17 cellular contexts compared by ENCODE assay signal in the genomic region with DNA sequence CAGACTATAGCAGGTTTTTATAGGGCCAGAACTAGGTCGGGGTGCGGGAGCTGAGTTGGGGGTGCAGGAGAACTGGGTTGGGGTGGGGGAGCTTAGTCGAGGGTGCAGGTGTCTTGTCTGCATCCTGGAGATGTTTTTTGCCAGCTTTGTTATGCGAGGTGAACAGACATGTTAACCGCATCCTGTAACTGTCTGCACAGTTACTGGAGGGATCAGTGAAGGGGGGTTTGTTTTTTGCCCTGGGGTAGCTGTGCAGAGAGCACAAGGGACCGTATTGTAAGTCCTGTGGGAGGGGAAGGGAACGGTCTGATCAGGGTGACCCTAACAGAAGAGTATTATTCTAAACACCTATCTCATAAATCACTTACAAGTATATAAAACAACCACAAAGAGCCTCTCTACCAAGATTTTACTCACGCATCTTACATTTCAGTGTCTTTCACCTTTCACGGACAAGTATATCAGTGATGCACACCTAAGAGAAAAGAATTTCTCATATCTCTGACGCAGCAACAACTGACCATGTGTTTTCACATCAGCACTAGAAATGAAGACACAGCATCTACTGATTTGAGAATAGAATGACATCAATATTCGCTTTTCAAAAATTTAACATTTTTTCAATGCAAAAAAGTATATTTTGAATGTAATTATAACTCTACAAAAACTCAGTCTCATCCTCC. TPM values are rescaled to one million over a fixed set of nuclear protein-coding genes. Genes with fewer than 3 reads are reported as not detected.
A peak's percentile ranks its signal among the peaks of the same experiment; 100 is the strongest.
DNase-seq lines count a peak whose midpoint lies in the region; ATAC-seq, FAIRE-seq and TF ChIP-seq lines count a peak whose summit lies in the region.
"Had no signal": no experiment of that assay in that cellular context is flagged by ENCODE, and none has a peak within 500 bp of the region (broad histone marks: within the 10 kb centered on the region; RNA-seq: fewer than 3 reads in every experiment).

No MANE protein-coding gene starts in this region.

- no peak overlapping the region for H3K4me2 ChIP-seq in HepG2 (ENCODE audit: low read depth, low read length)
- H3K4me2 ChIP-seq: GM23338 had no signal

- H3K9me3 ChIP-seq in HepG2 (ENCODE audit: low read length) (peaks cover 90% of the 10 kb centered on the region), right lobe of liver (peaks cover 0 to 58% (median 26%) of the 10 kb centered on the region in 4 donors)

- no peak for FAIRE-seq in HepG2 (lab: Jason Lieb, UNC)
- FAIRE-seq in GM19239 (lab: Jason Lieb, UNC): no peak
- FAIRE-seq: G401.6 had no signal

- CTCF ChIA-PET in HepG2 (lab: Yijun Ruan, JAX; ENCODE audit: low intra/inter-chr PET ratio, low total read pairs): no interaction called here

- BruUV-seq in HepG2 (replicated peaks; lab: Mats Ljungman, UMichigan): no TSS peak

- H3K4me1 ChIP-seq in HepG2 (ENCODE audit: insufficient read depth, low read length) (no peaks in the 10 kb centered on the region), right lobe of liver (no peaks in the 10 kb centered on the region)

- no peak overlapping the region for H3K4me3 ChIP-seq in HepG2 (replicated peaks in 1 of 3; ENCODE audit: insufficient read depth in 1 of 3, low read depth in 2 of 3, low read length in 3 of 3)
- no peak overlapping the region for H3K4me3 ChIP-seq in right lobe of liver

- ATAC-seq in HepG2: no peak
- no peak for ATAC-seq in right lobe of liver
- no peak for ATAC-seq in GM19324 (IDR thresholded peaks at IDR 0.05; ENCODE audit: low FRiP score, unreplicated experiment)
- ATAC-seq in stimulated activated naive B cell treated with anti-CD40 and anti-IgM and Interleukin-4, amounts not matched to agents 10 μg/mL and 1 μg/mL and 100 μg/mL, for 72 hours (replicated peaks): no peak

- TF ChIP-seq EP300 in HepG2 (IDR thresholded peaks at IDR 0.05; ENCODE audit: low read depth in 2 of 2, low read length in 2 of 2): no peak
- TF ChIP-seq EP300 in HepG2 (CRISPR knock-in tag; IDR thresholded peaks at IDR 0.05; ENCODE audit: borderline replicate concordance): no peak

- H3K27ac ChIP-seq in HepG2 (ENCODE audit: extremely low read length, insufficient read depth, low read length) (no peak overlapping the region), right lobe of liver (no peak overlapping the region)
- H3K27ac ChIP-seq: C4-2B had no signal

- POLR2A ChIA-PET in HepG2 (lab: Yijun Ruan, JAX): no interaction called here

- H4K20me1 ChIP-seq in HepG2 (ENCODE audit: insufficient read depth, low read length): no peaks in the 10 kb centered on the region

- intact Hi-C loops in HepG2 (cut with micrococcal nuclease; ENCODE audit: unreplicated experiment): no loop called here
- intact Hi-C loops in right lobe of liver (cut with DNase I): no loop called here

- TF ChIP-seq POLR2A in HepG2 (IDR thresholded peaks at IDR 0.05; ENCODE audit: insufficient read depth in 1 of 2, low read depth in 2 of 2, low read length in 2 of 2): no peak
- no peak for TF ChIP-seq POLR2A in right lobe of liver (IDR thresholded peaks at IDR 0.05)

- H3K9me3 Mint-ChIP-seq in endothelial cell (ENCODE audit: unreplicated experiment): peaks cover 47% of the 10 kb centered on the region
- H3K9me3 Mint-ChIP-seq in stimulated activated naive B cell treated with anti-CD40 and anti-IgM and Interleukin-4, amounts not matched to agents 10 μg/mL and 1 μg/mL and 100 μg/mL, for 72 hours: peaks cover 33 to 38% of the 10 kb centered on the region in 2 donors

- no peak overlapping the region for H3K27ac Mint-ChIP-seq in endothelial cell (ENCODE audit: unreplicated experiment)
- H3K27ac Mint-ChIP-seq in stimulated activated naive B cell treated with anti-CD40 and anti-IgM and Interleukin-4, amounts not matched to agents 10 μg/mL and 1 μg/mL and 100 μg/mL, for 72 hours: no peak overlapping the region
- H3K27ac Mint-ChIP-seq: CD4-positive, alpha-beta memory T cell; GM23338; H9 had no signal

- DNase-seq in HepG2 (ENCODE audit: low spot score) (no peak), right lobe of liver (no peak), endothelial cell (ENCODE audit: low spot score) (no peak), NCI-H2227 treated with DMSO at 0.1 percent for 48 hours (lab: John Stamatoyannopoulos, UW) (no peak), GM19239 (ENCODE audit: insufficient read length, low spot score) (no peak)
- DNase-seq in stimulated activated naive B cell treated with anti-CD40 and anti-IgM and Interleukin-4, amounts not matched to agents 10 μg/mL and 1 μg/mL and 100 μg/mL, for 72 hours: no peak
- DNase-seq: 8988T; ACHN; CD4-positive, alpha-beta memory T cell; DMS79; EL; H9 had no signal

- peaks cover 71% of the 10 kb centered on the region for H3K36me3 Mint-ChIP-seq in endothelial cell (ENCODE audit: low read depth, unreplicated experiment)
- H3K36me3 Mint-ChIP-seq in stimulated activated naive B cell treated with anti-CD40 and anti-IgM and Interleukin-4, amounts not matched to agents 10 μg/mL and 1 μg/mL and 100 μg/mL, for 72 hours: peaks cover 9 to 41% of the 10 kb centered on the region in 2 donors

- H3K4me3 Mint-ChIP-seq in endothelial cell (ENCODE audit: unreplicated experiment): peak overlapping the region; percentile 84
- no peak overlapping the region for H3K4me3 Mint-ChIP-seq in stimulated activated naive B cell treated with anti-CD40 and anti-IgM and Interleukin-4, amounts not matched to agents 10 μg/mL and 1 μg/mL and 100 μg/mL, for 72 hours
- H3K4me3 Mint-ChIP-seq: GM23338, H9 had no signal

- H3K27me3 Mint-ChIP-seq in endothelial cell (ENCODE audit: unreplicated experiment): peaks cover 10% of the 10 kb centered on the region
- no peaks in the 10 kb centered on the region for H3K27me3 Mint-ChIP-seq in stimulated activated naive B cell treated with anti-CD40 and anti-IgM and Interleukin-4, amounts not matched to agents 10 μg/mL and 1 μg/mL and 100 μg/mL, for 72 hours
- H3K27me3 Mint-ChIP-seq: CD4-positive, alpha-beta memory T cell had no signal

- no peak overlapping the region for H3K9ac ChIP-seq in HepG2 (ENCODE audit: insufficient read depth, low read depth, low read length)

- no peak overlapping the region for H2AFZ ChIP-seq in HepG2 (ENCODE audit: low read length)
- H2AFZ ChIP-seq: GM23338 had no signal

- no peak for TF ChIP-seq RAD21 in HepG2 (CRISPR knock-in tag; IDR thresholded peaks at IDR 0.05)

- in situ Hi-C loops in HepG2 (cut with HindIII; ENCODE audit: extremely low pct_ligation_motif_present, low pct_unique_long_range_greater_than_20kb): no loop called here

- H3K36me3 ChIP-seq in HepG2 (replicated peaks in 1 of 2; ENCODE audit: control insufficient read depth in 1 of 2, insufficient read depth in 2 of 2, low read length in 2 of 2) (peaks cover 24 to 41% of the 10 kb centered on the region in 2 experiments), right lobe of liver (peaks cover 3 to 39% (median 23%) of the 10 kb centered on the region in 4 donors)

- TF ChIP-seq CTCF in HepG2 (CRISPR knock-in tag; IDR thresholded peaks at IDR 0.05) (no peak), right lobe of liver (IDR thresholded peaks at IDR 0.05) (no peak), endothelial cell (IDR thresholded peaks at IDR 0.05; ENCODE audit: unreplicated experiment) (no peak)

- WGBS in HepG2 (ENCODE audit: low lambda C conversion rate): 89% methylated on average over 11 of the region's 11 CpGs
- 83% methylated on average over 8 of the region's 11 CpGs for WGBS in right lobe of liver (ENCODE audit: insufficient coverage, low coverage, low lambda C conversion rate, missing lambda C conversion rate)

- no peaks in the 10 kb centered on the region for H3K79me2 ChIP-seq in HepG2 (ENCODE audit: insufficient read depth, low read length)

- H3K27me3 ChIP-seq in HepG2 (ENCODE audit: control insufficient read depth in 1 of 2, insufficient read depth in 2 of 2, low read length in 2 of 2): no peaks in the 10 kb centered on the region
- no peaks in the 10 kb centered on the region for H3K27me3 ChIP-seq in right lobe of liver

- H3K4me1 Mint-ChIP-seq in endothelial cell (ENCODE audit: unreplicated experiment): no peaks in the 10 kb centered on the region
- H3K4me1 Mint-ChIP-seq in stimulated activated naive B cell treated with anti-CD40 and anti-IgM and Interleukin-4, amounts not matched to agents 10 μg/mL and 1 μg/mL and 100 μg/mL, for 72 hours: no peaks in the 10 kb centered on the region
- H3K4me1 Mint-ChIP-seq: GM23338, H9 had no signal

TF ChIP-seq in HepG2, 621 proteins besides CTCF, POLR2A, EP300 and RAD21:
- TF ChIP-seq POLR2AphosphoS5 (IDR thresholded peaks at IDR 0.05; ENCODE audit: low read depth, low read length) (peak; percentile 7; the same call in 1 of the 2 replicates), THAP11 (CRISPR knock-in tag; IDR thresholded peaks at IDR 0.05) (no peak)

TF ChIP-seq in PFSK-1, 5 proteins besides CTCF, POLR2A, EP300 and RAD21:
- peak; percentile 40 for TF ChIP-seq POLR2AphosphoS5 (IDR thresholded peaks at IDR 0.05; ENCODE audit: low read depth, low read length)
- TF ChIP-seq TAF1 (IDR thresholded peaks at IDR 0.05; ENCODE audit: borderline replicate concordance, insufficient read depth, low read length): no peak

RNA-seq across cellular contexts. Expression of a gene that starts 20.8 kb away (rescaled TPM):
- total RNA-seq in HepG2 (2016; rRNA removed; fragmentation: Illumina TruSeq; extraction: Trizol) (31.4 and 38.0 TPM in 2 replicates), right lobe of liver (10 to 100 TPM in 1 of 6 experiments, 1 to 10 TPM in 5; 6.9 to 10.1 (median 7.5) TPM), endothelial cell (ENCODE audit: unreplicated experiment) (46.0 TPM)
- 6.4 and 8.5 TPM in 2 replicates for total RNA-seq in HepG2 (2016; cell fraction: cytosol; rRNA removed; fragmentation: Illumina TruSeq; extraction: Trizol; ENCODE audit: low read depth)
- 30.7 and 39.1 TPM in 2 replicates for total RNA-seq in HepG2 (2016; cell fraction: insoluble cytoplasmic fraction; rRNA removed; fragmentation: Illumina TruSeq; extraction: Trizol)
- total RNA-seq in HepG2 (2016; cell fraction: membrane; rRNA removed; fragmentation: Illumina TruSeq; extraction: Trizol): 16.1 and 20.2 TPM in 2 replicates
- 54.8 and 59.5 TPM in 2 replicates for total RNA-seq in HepG2 (2016; cell fraction: nucleus; rRNA removed; fragmentation: Illumina TruSeq; extraction: Trizol)
- polyA plus RNA-seq in HepG2 (2011; rRNA removed): 12.7 and 17.3 TPM in 2 replicates
- polyA plus RNA-seq in HepG2 (2011; cell fraction: cytosol; rRNA removed): 6.8 and 9.5 TPM in 2 replicates
- 15.8 and 17.7 TPM in 2 replicates for polyA plus RNA-seq in HepG2 (2011; cell fraction: nucleus; rRNA removed)
- polyA plus RNA-seq in HepG2 (2012): 11.5 and 12.3 TPM in 2 replicates
- polyA plus RNA-seq in HepG2 (2016; cell fraction: cytosol; fragmentation: Illumina TruSeq; extraction: Trizol; ENCODE audit: low read depth): 3.2 and 3.6 TPM in 2 replicates
- polyA plus RNA-seq in HepG2 (2016; cell fraction: insoluble cytoplasmic fraction; fragmentation: Illumina TruSeq; extraction: Trizol; ENCODE audit: low read depth): 29.8 and 32.0 TPM in 2 replicates
- polyA plus RNA-seq in HepG2 (2016; cell fraction: membrane; fragmentation: Illumina TruSeq; extraction: Trizol; ENCODE audit: low read depth): 5.8 and 6.2 TPM in 2 replicates
- polyA plus RNA-seq in HepG2 (2016; cell fraction: nucleus; fragmentation: Illumina TruSeq; extraction: Trizol; ENCODE audit: insufficient read depth, low read depth): 78.0 and 83.8 TPM in 2 replicates
- 24.4 and 56.6 TPM in 2 replicates for polyA minus RNA-seq in HepG2 (2011; rRNA and poly(A)+ RNA removed; ENCODE audit: low replicate concordance)
- 8.7 and 9.2 TPM in 2 replicates for polyA minus RNA-seq in HepG2 (2011; cell fraction: cytosol; rRNA and poly(A)+ RNA removed)
- 63.3 and 70.1 TPM in 2 replicates for polyA minus RNA-seq in HepG2 (2011; cell fraction: nucleus; rRNA and poly(A)+ RNA removed)
- 13.2 TPM for polyA plus RNA-seq in PFSK-1 (2012; ENCODE audit: insufficient read length, low read depth)
